ENCODE assay signal across 1 cellular context in the genomic region with DNA sequence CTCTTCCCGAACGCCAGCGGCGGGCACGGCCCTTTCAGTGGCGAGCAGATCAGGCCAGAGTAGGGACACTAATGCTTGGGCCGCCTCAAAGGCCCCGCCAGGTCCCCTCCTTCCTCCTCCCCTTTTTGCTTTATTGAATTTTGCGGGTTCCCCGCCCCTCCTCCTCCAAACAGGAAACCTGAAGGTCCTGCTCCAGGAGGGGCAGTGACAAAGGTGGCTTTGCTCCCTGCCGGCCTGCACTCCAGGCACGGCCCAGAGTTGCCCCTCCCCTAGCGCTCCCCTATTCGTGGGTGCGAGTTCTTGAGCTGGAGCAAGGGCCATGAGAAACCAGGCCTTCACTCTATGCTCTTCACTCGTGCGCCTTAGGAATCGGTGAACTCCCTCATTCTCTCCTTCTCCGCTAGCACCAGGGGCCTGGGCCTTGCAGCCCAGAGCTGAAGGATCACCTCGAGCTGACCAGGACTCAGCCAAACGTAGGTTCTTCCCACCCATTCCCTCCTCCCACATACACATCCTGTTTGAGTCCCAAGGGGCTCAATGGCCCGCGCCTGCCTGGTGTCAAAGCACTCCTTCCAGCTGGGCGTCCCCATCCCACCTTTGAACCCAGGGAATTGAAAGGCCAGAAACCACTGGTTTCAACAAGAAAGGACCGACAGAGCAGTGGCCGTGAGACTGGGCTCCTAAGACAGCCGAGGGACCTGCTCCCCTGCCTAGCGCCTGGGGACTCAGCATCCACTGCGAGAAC.
A peak's percentile ranks its signal among the peaks of the same experiment; 100 is the strongest.
TF ChIP-seq lines count a peak whose summit lies in the region.

No MANE protein-coding gene starts in this region.

TF ChIP-seq in GM12878, 131 proteins besides CTCF, POLR2A, EP300 and RAD21:
- TF ChIP-seq MYB (IDR thresholded peaks at IDR 0.05; ENCODE audit: borderline replicate concordance, low read depth, low read length): no peak
- no peak for TF ChIP-seq MAX (IDR thresholded peaks at IDR 0.05; ENCODE audit: low read depth, low read length)
- peak; percentile 17 for TF ChIP-seq SUZ12 (IDR thresholded peaks at IDR 0.05; ENCODE audit: unreplicated experiment)
- TF ChIP-seq RAD51 (IDR thresholded peaks at IDR 0.05): no peak
- no peak for TF ChIP-seq CREB1 (IDR thresholded peaks at IDR 0.05; ENCODE audit: low read depth)
- no peak for TF ChIP-seq MXI1 (IDR thresholded peaks at IDR 0.05; ENCODE audit: low read depth, low read length)
- no peak for TF ChIP-seq POLR2AphosphoS5 (IDR thresholded peaks at IDR 0.05; ENCODE audit: low read length)
- no peak for TF ChIP-seq IKZF1 (conservative IDR thresholded peaks at IDR 0.05)
